In genomic region chr1:16913616-16913865, GRCh38 we compare ENCODE assay signal across 9 cellular contexts. TPM values are rescaled to one million over a fixed set of nuclear protein-coding genes. Genes with fewer than 3 reads are reported as not detected.
A peak's percentile ranks its signal among the peaks of the same experiment; 100 is the strongest.
DNase-seq lines count a peak whose midpoint lies in the region; ATAC-seq, FAIRE-seq and TF ChIP-seq lines count a peak whose summit lies in the region.
"Had no signal": no experiment of that assay in that cellular context is flagged by ENCODE, and none has a peak within 500 bp of the region (broad histone marks: within the 10 kb centered on the region; RNA-seq: fewer than 3 reads in every experiment).

No MANE protein-coding gene starts in this region.

- peaks cover 4 to 15% of the 10 kb centered on the region in 2 experiments; a peak in 2 of 4 replicates for H3K4me1 ChIP-seq in SK-N-SH (ENCODE audit: control insufficient read depth in 1 of 2, insufficient read depth in 2 of 2, low read depth in 1 of 2, low read length in 1 of 2)
- peaks cover 15% of the 10 kb centered on the region for H3K4me1 ChIP-seq in keratinocyte (ENCODE audit: control insufficient read depth, extremely low read depth, insufficient read depth, low read length)

- H3K27me3 Mint-ChIP-seq in activated T-helper 17 cell treated with anti-CD3 and anti-CD28 coated beads, Interleukin-2, amount 50 U/mL, for 72 hours, result no peaks in the 10 kb centered on the region

- no peaks in the 10 kb centered on the region for H3K9me1 ChIP-seq in keratinocyte (ENCODE audit: control insufficient read depth, extremely low read depth, insufficient read depth, low read length)

- peaks cover 9% of the 10 kb centered on the region for H3F3A ChIP-seq in SK-N-SH (replicated peaks; ENCODE audit: insufficient read depth)

- no peak overlapping the region for H3K27ac Mint-ChIP-seq in activated T-helper 17 cell treated with anti-CD3 and anti-CD28 coated beads, Interleukin-2, amount 50 U/mL, for 72 hours

- H3K27me3 ChIP-seq in SK-N-SH (ENCODE audit: insufficient read depth) (no peaks in the 10 kb centered on the region), keratinocyte (ENCODE audit: control insufficient read depth, extremely low read depth, insufficient read depth, low read length) (no peaks in the 10 kb centered on the region)

- CTCF ChIA-PET in SK-N-SH (lab: Yijun Ruan, JAX), result no interaction called here

- H4K20me1 ChIP-seq in SK-N-SH (ENCODE audit: insufficient read depth) (no peaks in the 10 kb centered on the region), keratinocyte (ENCODE audit: control insufficient read depth, extremely low read depth, insufficient read depth, low read length) (no peaks in the 10 kb centered on the region)

- no peak for TF ChIP-seq EP300 in SK-N-SH (IDR thresholded peaks at IDR 0.05; ENCODE audit: borderline replicate concordance in 1 of 2, low read depth in 1 of 2, low read length in 1 of 2)

- no peak for DNase-seq in SK-N-SH
- no peak for DNase-seq in keratinocyte (ENCODE audit: low read depth, low spot score)
- DNase-seq in substantia nigra (lab: John Stamatoyannopoulos, UW), result no peak
- no peak for DNase-seq in effector CD4-positive, alpha-beta T cell

- TF ChIP-seq CTCF in SK-N-SH (IDR thresholded peaks at IDR 0.05), result no peak
- no peak for TF ChIP-seq CTCF in keratinocyte (optimal IDR thresholded peaks at IDR 0.05 in 1 of 3, IDR thresholded peaks at IDR 0.05 in 1 of 3, conservative IDR thresholded peaks at IDR 0.05 in 1 of 3; ENCODE audit: extremely low read depth in 1 of 3, insufficient read depth in 2 of 3, low read length in 3 of 3)

- FAIRE-seq in keratinocyte (lab: Jason Lieb, UNC), result peak; percentile 26
- FAIRE-seq: endometrium had no signal

- H3K9ac ChIP-seq in SK-N-SH (peak overlapping the region; percentile 69), keratinocyte (ENCODE audit: control insufficient read depth, extremely low read depth, insufficient read depth, low read length) (peak overlapping the region; percentile 83)

- no peaks in the 10 kb centered on the region for H3K9me3 Mint-ChIP-seq in activated T-helper 17 cell treated with anti-CD3 and anti-CD28 coated beads, Interleukin-2, amount 50 U/mL, for 72 hours

- peak overlapping the region; percentile 90 for H3K4me2 ChIP-seq in SK-N-SH
- H3K4me2 ChIP-seq in keratinocyte (ENCODE audit: control insufficient read depth, extremely low read depth, insufficient read depth, low read depth, low read length), result peak overlapping the region; percentile 84

- H2AFZ ChIP-seq in SK-N-SH (ENCODE audit: low read depth) (peak overlapping the region; percentile 93), keratinocyte (ENCODE audit: control insufficient read depth, low read length) (peak overlapping the region; percentile 99)

- H3K4me1 Mint-ChIP-seq in activated T-helper 17 cell treated with anti-CD3 and anti-CD28 coated beads, Interleukin-2, amount 50 U/mL, for 72 hours, result peaks cover 18% of the 10 kb centered on the region

- POLR2A ChIA-PET in SK-N-SH (lab: Yijun Ruan, JAX), result interaction anchor here (1.5 to 3.5 kb wide), 2 partner anchors 9 to 400 kb away, joined by 3 to 20 read pairs; no protein-coding TSS in a partner anchor

- no peaks in the 10 kb centered on the region for H3K9me2 ChIP-seq in SK-N-SH

- peak overlapping the region in 1 of 2 experiments; percentile 77; a peak in 1 of 4 replicates for H3K27ac ChIP-seq in SK-N-SH (ENCODE audit: low read depth in 2 of 2, low read length in 1 of 2)
- H3K27ac ChIP-seq in keratinocyte (ENCODE audit: control insufficient read depth, insufficient read depth, low read length), result no peak overlapping the region
- peak overlapping the region; percentile 100 for H3K27ac ChIP-seq in substantia nigra (ENCODE audit: low read depth, low read length, poor library complexity, severe bottlenecking)

- 10% methylated on average over 19 of the region's 19 CpGs for WGBS in SK-N-SH (ENCODE audit: low lambda C conversion rate)

- H3K79me2 ChIP-seq in SK-N-SH (ENCODE audit: insufficient read depth) (peaks cover 3% of the 10 kb centered on the region; the same call in 1 of the 2 replicates), keratinocyte (ENCODE audit: control insufficient read depth, insufficient read depth, low read length) (no peaks in the 10 kb centered on the region)

- H3K9me3 ChIP-seq in SK-N-SH (no peaks in the 10 kb centered on the region), keratinocyte (ENCODE audit: control insufficient read depth, low read depth, low read length) (no peaks in the 10 kb centered on the region)

- no peak for TF ChIP-seq RAD21 in SK-N-SH (IDR thresholded peaks at IDR 0.05; ENCODE audit: low read length)

- ATAC-seq in SK-N-SH treated with all-trans-retinoic acid at 6 μM for 48 hours, result no peak
- ATAC-seq in activated T-helper 17 cell treated with anti-CD3 and anti-CD28 coated beads, Interleukin-2, amount 50 U/mL, for 72 hours (replicated peaks), result no peak
- no peak for ATAC-seq in HG03175 (IDR thresholded peaks at IDR 0.05; ENCODE audit: unreplicated experiment)
- no peak for ATAC-seq in GM21723 (IDR thresholded peaks at IDR 0.05; ENCODE audit: unreplicated experiment)

- no peaks in the 10 kb centered on the region for H3K36me3 Mint-ChIP-seq in activated T-helper 17 cell treated with anti-CD3 and anti-CD28 coated beads, Interleukin-2, amount 50 U/mL, for 72 hours (ENCODE audit: low read depth)

- H3K36me3 ChIP-seq in SK-N-SH (replicated peaks in 1 of 2; ENCODE audit: control insufficient read depth in 1 of 2, insufficient read depth in 2 of 2, low read length in 1 of 2), result no peaks in the 10 kb centered on the region
- H3K36me3 ChIP-seq in keratinocyte (ENCODE audit: control insufficient read depth in 2 of 2, extremely low read depth in 1 of 2, insufficient read depth in 2 of 2, low read length in 2 of 2), result no peaks in the 10 kb centered on the region

- dilution Hi-C loops in keratinocyte (cut with MboI; ENCODE audit: extremely low pct_ligation_motif_present, low sequenced_read_pairs), result no loop called here

- H3K4me3 Mint-ChIP-seq in activated T-helper 17 cell treated with anti-CD3 and anti-CD28 coated beads, Interleukin-2, amount 50 U/mL, for 72 hours, result peak overlapping the region; percentile 82

- peak overlapping the region; percentile 71 to 81 for H3K4me3 ChIP-seq in SK-N-SH (ENCODE audit: low read depth in 2 of 2, low read length in 1 of 2)
- peak overlapping the region; percentile 57 to 65 (median 58) for H3K4me3 ChIP-seq in keratinocyte (ENCODE audit: control insufficient read depth in 2 of 3, extremely low read depth in 1 of 3, insufficient read depth in 2 of 3, low read depth in 1 of 3, low read length in 3 of 3)

TF ChIP-seq in SK-N-SH, 30 proteins besides CTCF, POLR2A, EP300 and RAD21 (continues in another document):
- peak; percentile 8; the same call in 1 of the 2 replicates for TF ChIP-seq RCOR1 (IDR thresholded peaks at IDR 0.05; ENCODE audit: low read length)
- TF ChIP-seq CHD2 (IDR thresholded peaks at IDR 0.05; ENCODE audit: low read length, partially characterized antibody), result peak; percentile 70
- TF ChIP-seq TAF1 (IDR thresholded peaks at IDR 0.05; ENCODE audit: borderline replicate concordance, low read depth, low read length), result peak; percentile 46; the same call in 1 of the 2 replicates
- no peak for TF ChIP-seq GABPA (IDR thresholded peaks at IDR 0.05; ENCODE audit: low read depth)
- no peak for TF ChIP-seq FOXM1 (IDR thresholded peaks at IDR 0.05; ENCODE audit: low read depth)
- no peak for TF ChIP-seq SMC3 (IDR thresholded peaks at IDR 0.05; ENCODE audit: low read depth, low read length)
- TF ChIP-seq FOXJ3 (CRISPR knock-in tag; IDR thresholded peaks at IDR 0.05), result 0 out of 2 replicates have a peak, but pooled peaks have one; percentile 33

TF ChIP-seq in SK-N-SH treated with all-trans-retinoic acid at 6 μM for 48 hours, 23 proteins besides CTCF, POLR2A, EP300 and RAD21 (continues in another document):
- TF ChIP-seq CSDC2 (CRISPR knock-in tag; IDR thresholded peaks at IDR 0.05) (no peak), ZC3H10 (CRISPR knock-in tag; IDR thresholded peaks at IDR 0.05) (no peak), ZFP3 (CRISPR knock-in tag; IDR thresholded peaks at IDR 0.05) (no peak), ISL1 (CRISPR knock-in tag; IDR thresholded peaks at IDR 0.05) (no peak), ZNF70 (CRISPR knock-in tag; IDR thresholded peaks at IDR 0.05) (no peak), GLIS3 (CRISPR knock-in tag; IDR thresholded peaks at IDR 0.05) (no peak), RARB (CRISPR knock-in tag; IDR thresholded peaks at IDR 0.05) (no peak), ZNF565 (CRISPR knock-in tag; conservative IDR thresholded peaks at IDR 0.05; ENCODE audit: low read depth) (no peak)

RNA-seq across cellular contexts. Expression of gene CROCC, which starts 8.2 kb away (rescaled TPM):
- polyA plus RNA-seq in SK-N-SH (2012; rRNA removed) (31.9 and 39.1 TPM in 2 replicates), keratinocyte (5.4 to 11.0 TPM (median 8.2 TPM) in 3 replicates)
- polyA plus RNA-seq in SK-N-SH (2012; cell fraction: cytosol; rRNA removed), result 9.8 and 16.8 TPM in 2 replicates
- polyA plus RNA-seq in SK-N-SH (2012; cell fraction: nucleus; rRNA removed), result 204 and 314 TPM in 2 replicates
- 10 to 100 TPM; 21.2 to 24.5 TPM for total RNA-seq in activated T-helper 17 cell treated with anti-CD3 and anti-CD28 coated beads, Interleukin-2, amount 50 U/mL, for 72 hours
- 7.1 TPM for polyA plus RNA-seq in keratinocyte (2011; ENCODE audit: low read depth)
- polyA plus RNA-seq in keratinocyte (2011; cell fraction: cytosol; rRNA removed), result 0.84 and 2.6 TPM in 2 replicates
- polyA plus RNA-seq in keratinocyte (2011; cell fraction: nucleus; rRNA removed), result 32.9 and 42.0 TPM in 2 replicates
- 3.3 and 7.4 TPM in 2 replicates for polyA plus RNA-seq in keratinocyte (2012; ENCODE audit: low replicate concordance)
- 3.1 to 10.6 TPM (median 7.5 TPM) in 3 replicates for polyA minus RNA-seq in keratinocyte
- 7.3 TPM for polyA minus RNA-seq in keratinocyte (2011; cell fraction: cytosol; rRNA and poly(A)+ RNA removed)
- 13.4 and 13.8 TPM in 2 replicates for polyA minus RNA-seq in keratinocyte (2011; cell fraction: nucleus; rRNA and poly(A)+ RNA removed)

RNA-seq across cellular contexts. Expression of gene RNU1-2, which starts 17.8 kb away (rescaled TPM):
- polyA plus RNA-seq in SK-N-SH (2012; rRNA removed) (not detected in 2 replicates), keratinocyte (66.0 to 67.0 TPM in 2 of 3 replicates, not detected in the other)
- not detected in 2 replicates for polyA plus RNA-seq in SK-N-SH (2012; cell fraction: cytosol; rRNA removed)
- not detected in 2 replicates for polyA plus RNA-seq in SK-N-SH (2012; cell fraction: nucleus; rRNA removed)
- 1,000 to 10,000 TPM; 1,202 to 2,371 TPM for total RNA-seq in activated T-helper 17 cell treated with anti-CD3 and anti-CD28 coated beads, Interleukin-2, amount 50 U/mL, for 72 hours
- not detected for polyA plus RNA-seq in keratinocyte (2011; ENCODE audit: low read depth)
- not detected in 2 replicates for polyA plus RNA-seq in keratinocyte (2011; cell fraction: cytosol; rRNA removed)
- under 0.01 TPM in 2 replicates for polyA plus RNA-seq in keratinocyte (2011; cell fraction: nucleus; rRNA removed)
- not detected in 2 replicates for polyA plus RNA-seq in keratinocyte (2012; ENCODE audit: low replicate concordance)
- 13,175 to 24,724 TPM (median 16,252 TPM) in 3 replicates for polyA minus RNA-seq in keratinocyte
- polyA minus RNA-seq in keratinocyte (2011; cell fraction: cytosol; rRNA and poly(A)+ RNA removed), result 39,283 TPM
- 15,420 and 21,721 TPM in 2 replicates for polyA minus RNA-seq in keratinocyte (2011; cell fraction: nucleus; rRNA and poly(A)+ RNA removed)
